In genomic region chr6:18363746-18364145, GRCh38 we compare ENCODE assay signal across 32 cellular contexts. TPM values are rescaled to one million over a fixed set of nuclear protein-coding genes. Genes with fewer than 3 reads are reported as not detected.
DNase-seq lines count a peak whose midpoint lies in the region; ATAC-seq, FAIRE-seq and TF ChIP-seq lines count a peak whose summit lies in the region.
"Had no signal": no experiment of that assay in that cellular context is flagged by ENCODE, and none has a peak within 500 bp of the region (broad histone marks: within the 10 kb centered on the region; RNA-seq: fewer than 3 reads in every experiment).

No MANE protein-coding gene starts in this region.

- H3K79me2 ChIP-seq in endothelial cell of umbilical vein (ENCODE audit: control insufficient read depth, insufficient read depth, low read length) (no peaks in the 10 kb centered on the region), neural progenitor cell (ENCODE audit: low read depth) (no peaks in the 10 kb centered on the region)

- H3K4me1 Mint-ChIP-seq in neural progenitor cell, result peaks cover 9% of the 10 kb centered on the region

- peaks cover 14% of the 10 kb centered on the region for H3K9me3 Mint-ChIP-seq in neural progenitor cell
- H3K9me3 Mint-ChIP-seq: CD8-positive, alpha-beta T cell had no signal

- no peaks in the 10 kb centered on the region for H4K20me1 ChIP-seq in endothelial cell of umbilical vein (replicated peaks; ENCODE audit: control insufficient read depth, extremely low read depth, insufficient read depth, low read length)
- no peaks in the 10 kb centered on the region for H4K20me1 ChIP-seq in neural progenitor cell (ENCODE audit: low read depth)

- H3K27me3 ChIP-seq in endothelial cell of umbilical vein (ENCODE audit: control insufficient read depth in 2 of 2, insufficient read depth in 2 of 2, low read length in 2 of 2), result no peaks in the 10 kb centered on the region
- H3K27me3 ChIP-seq in neural progenitor cell, result no peaks in the 10 kb centered on the region
- no peaks in the 10 kb centered on the region for H3K27me3 ChIP-seq in thyroid gland
- no peaks in the 10 kb centered on the region for H3K27me3 ChIP-seq in foreskin keratinocyte
- H3K27me3 ChIP-seq: MG63, SJCRH30 had no signal

- H3K4me2 ChIP-seq in endothelial cell of umbilical vein (ENCODE audit: insufficient read depth, low read length) (peak overlapping the region; percentile 39), neural progenitor cell (no peak overlapping the region)
- H3K4me2 ChIP-seq: PC-9 had no signal

- H3K27me3 Mint-ChIP-seq in neural progenitor cell (ENCODE audit: insufficient read depth, low read depth), result no peaks in the 10 kb centered on the region
- H3K27me3 Mint-ChIP-seq: B cell had no signal

- no TSS peak for BruUV-seq in endothelial cell of umbilical vein (replicated peaks; lab: Mats Ljungman, UMichigan)

- no peaks in the 10 kb centered on the region for H3F3A ChIP-seq in neural progenitor cell (ENCODE audit: low read depth)

- POLR2A ChIA-PET in endothelial cell of umbilical vein (lab: Charles Lee), result no interaction called here

- no peaks in the 10 kb centered on the region for H3K9me1 ChIP-seq in endothelial cell of umbilical vein (replicated peaks; ENCODE audit: control insufficient read depth, extremely low read depth, insufficient read depth, low read length)

- H2AFZ ChIP-seq in endothelial cell of umbilical vein (ENCODE audit: low read depth, low read length), result peak overlapping the region; percentile 54
- no peak overlapping the region for H2AFZ ChIP-seq in neural progenitor cell (replicated peaks)
- H2AFZ ChIP-seq: GM23248, PC-9 had no signal

- WGBS in thyroid gland, 2 donors, result 88 to 89% methylated on average over 5 of the region's 5 CpGs

- no peaks in the 10 kb centered on the region for H3K36me3 ChIP-seq in endothelial cell of umbilical vein (ENCODE audit: control insufficient read depth in 2 of 2, extremely low read depth in 1 of 2, insufficient read depth in 2 of 2, low read length in 2 of 2)
- no peaks in the 10 kb centered on the region for H3K36me3 ChIP-seq in neural progenitor cell
- H3K36me3 ChIP-seq in thyroid gland, result no peaks in the 10 kb centered on the region
- H3K36me3 ChIP-seq: MG63, SJCRH30 had no signal

- no peak overlapping the region for H3K9ac ChIP-seq in endothelial cell of umbilical vein (replicated peaks; ENCODE audit: extremely low read depth, insufficient read depth, low read length)
- no peak overlapping the region for H3K9ac ChIP-seq in neural progenitor cell
- H3K9ac ChIP-seq: GM23248 had no signal

- no peak for TF ChIP-seq POLR2A in endothelial cell of umbilical vein (IDR thresholded peaks at IDR 0.05; ENCODE audit: low read depth, low read length)
- TF ChIP-seq POLR2A in thyroid gland (IDR thresholded peaks at IDR 0.05), result no peak

- CTCF ChIA-PET in endothelial cell of umbilical vein (lab: Charles Lee), result interaction anchor here (1.3 to 1.4 kb wide), 2 partner anchors 15 to 140 kb away, joined by 3 read pairs; no protein-coding TSS in a partner anchor

- peaks cover 2% of the 10 kb centered on the region for H3K36me3 Mint-ChIP-seq in neural progenitor cell
- H3K36me3 Mint-ChIP-seq: CD8-positive, alpha-beta T cell had no signal

- H3K27ac Mint-ChIP-seq in neural progenitor cell, result no peak overlapping the region
- H3K27ac Mint-ChIP-seq: B cell; CD8-positive, alpha-beta T cell had no signal

- H3K27ac ChIP-seq in endothelial cell of umbilical vein (ENCODE audit: insufficient read depth, low read depth, low read length) (peak overlapping the region; percentile 39), neural progenitor cell (no peak overlapping the region), thyroid gland (peak overlapping the region; percentile 63 to 83 (median 77)), foreskin keratinocyte (no peak overlapping the region)
- H3K27ac ChIP-seq: C4-2B, GM23248, PC-9, SJCRH30 had no signal

- no peak overlapping the region for H3K4me3 Mint-ChIP-seq in neural progenitor cell
- H3K4me3 Mint-ChIP-seq: B cell; CD8-positive, alpha-beta T cell had no signal

- FAIRE-seq in endothelial cell of umbilical vein (lab: Jason Lieb, UNC), result peak; percentile 85
- FAIRE-seq: GM12878 had no signal

- H3K4me1 ChIP-seq in endothelial cell of umbilical vein (ENCODE audit: control insufficient read depth, extremely low read depth, insufficient read depth, low read length), result peaks cover 32% of the 10 kb centered on the region
- H3K4me1 ChIP-seq in neural progenitor cell, result peaks cover 4% of the 10 kb centered on the region
- peaks cover 29 to 31% of the 10 kb centered on the region in 2 donors for H3K4me1 ChIP-seq in thyroid gland
- H3K4me1 ChIP-seq in foreskin keratinocyte, result peaks cover 8% of the 10 kb centered on the region
- H3K4me1 ChIP-seq: Caco-2, SJCRH30 had no signal

- DNase-seq in astrocyte of the hippocampus (ENCODE audit: low read depth, low spot score) (peak; percentile 9), endothelial cell of umbilical vein (ENCODE audit: low read depth, low spot score) (peak; percentile 69), neural progenitor cell (ENCODE audit: low spot score) (peak; percentile 11), thyroid gland (no peak), foreskin keratinocyte (no peak)
- DNase-seq: Caco-2; CD8-positive, alpha-beta T cell; DMS 273 treated with DMSO at 0.1 percent for 48 hours; DMS79; EL; GDM1; GM23248; H7; KBM-7; MG63; NCI-H1105 treated with DMSO at 0.1 percent for 48 hours; NCI-H146; NCI-H1930; NCI-H2107; NCI-H524; NCI-H774; NK-92 treated with Interleukin-12 subunit alpha and Interleukin-12 subunit beta, amount 100 ng/mL, for 24 hours; PC-9; SJCRH30 had no signal

- no peaks in the 10 kb centered on the region for H3K9me3 ChIP-seq in endothelial cell of umbilical vein (replicated peaks; ENCODE audit: control insufficient read depth, insufficient read depth, low read length)
- no peaks in the 10 kb centered on the region for H3K9me3 ChIP-seq in neural progenitor cell (ENCODE audit: low read depth)
- no peaks in the 10 kb centered on the region for H3K9me3 ChIP-seq in thyroid gland
- H3K9me3 ChIP-seq: Caco-2, MG63, SJCRH30 had no signal

- intact Hi-C loops in endothelial cell of umbilical vein (cut with micrococcal nuclease) (loop anchor here (1.0 to 2.0 kb wide), 2 partner anchors 8 to 17 kb away; no protein-coding TSS in a partner anchor), thyroid gland (cut with DNase I) (no loop called here)

- dilution Hi-C loops in endothelial cell of umbilical vein (cut with MboI; ENCODE audit: extremely low pct_ligation_motif_present, low sequenced_read_pairs), result no loop called here

- no peak overlapping the region for H3K4me3 ChIP-seq in endothelial cell of umbilical vein (replicated peaks in 1 of 3; ENCODE audit: insufficient read depth in 1 of 3, low read depth in 1 of 3, low read length in 3 of 3)
- H3K4me3 ChIP-seq in neural progenitor cell, result no peak overlapping the region
- no peak overlapping the region for H3K4me3 ChIP-seq in thyroid gland (replicated peaks in 1 of 3)
- H3K4me3 ChIP-seq: GM12878, GM23248, MG63, PC-9, SJCRH30 had no signal

- TF ChIP-seq CTCF in endothelial cell of umbilical vein (IDR thresholded peaks at IDR 0.05; ENCODE audit: extremely low read depth in 1 of 2, insufficient read depth in 1 of 2, low read depth in 1 of 2, low read length in 2 of 2) (no peak), neural progenitor cell (IDR thresholded peaks at IDR 0.05) (no peak), thyroid gland (IDR thresholded peaks at IDR 0.05) (no peak), foreskin keratinocyte (conservative IDR thresholded peaks at IDR 0.05) (no peak)

- ATAC-seq in HG02852 (IDR thresholded peaks at IDR 0.05; ENCODE audit: unreplicated experiment) (no peak), foreskin keratinocyte (no peak), GM21529 (IDR thresholded peaks at IDR 0.05; ENCODE audit: unreplicated experiment) (no peak)
- ATAC-seq: CD8-positive, alpha-beta T cell; GM12878; Right ventricle myocardium inferior; SK-N-SH treated with all-trans-retinoic acid at 6 μM for 48 hours had no signal

TF ChIP-seq in endothelial cell of umbilical vein, 7 proteins besides CTCF, POLR2A, EP300 and RAD21:
- TF ChIP-seq POLR2AphosphoS5 (IDR thresholded peaks at IDR 0.05; ENCODE audit: insufficient read depth, low read depth, low read length), result peak; percentile 32
- peak; percentile 6 for TF ChIP-seq FOS (IDR thresholded peaks at IDR 0.05; ENCODE audit: borderline replicate concordance, insufficient read depth, low read length)
- TF ChIP-seq MYC (IDR thresholded peaks at IDR 0.05; ENCODE audit: low read depth, low read length), result no peak
- no peak for TF ChIP-seq GATA2 (IDR thresholded peaks at IDR 0.05; ENCODE audit: insufficient read depth, insufficient read length, low read depth, low read length)
- no peak for TF ChIP-seq JUN (IDR thresholded peaks at IDR 0.05; ENCODE audit: borderline replicate concordance, insufficient read depth, insufficient read length, low read depth)
- TF ChIP-seq EZH2 (IDR thresholded peaks at IDR 0.05; ENCODE audit: borderline replicate concordance, low read depth, low read length, severe bottlenecking), result no peak
- TF ChIP-seq, protein P1, sequence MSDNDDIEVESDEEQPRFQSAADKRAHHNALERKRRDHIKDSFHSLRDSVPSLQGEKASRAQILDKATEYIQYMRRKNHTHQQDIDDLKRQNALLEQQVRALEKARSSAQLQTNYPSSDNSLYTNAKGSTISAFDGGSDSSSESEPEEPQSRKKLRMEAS (IDR thresholded peaks at IDR 0.05; ENCODE audit: insufficient read depth, insufficient read length), result no peak
TF ChIP-seq in endothelial cell of umbilical vein: peak in this region for 2.

RNA-seq across cellular contexts. Expression of gene RNF144B, which starts 23.4 kb away (rescaled TPM):
- total RNA-seq in endothelial cell of umbilical vein (78.3 and 97.3 TPM in 2 replicates), neural progenitor cell (ENCODE audit: low replicate concordance) (0.15 and 0.75 TPM in 2 replicates), thyroid gland (100 to 1,000 TPM in 2 of 4 donors, 10 to 100 TPM in 2; 67.3 to 143 (median 114) TPM), foreskin keratinocyte (17.5 and 18.0 TPM in 2 replicates)
- polyA plus RNA-seq in endothelial cell of umbilical vein (14.3 and 18.1 TPM in 2 replicates), foreskin keratinocyte (5.7 and 6.7 TPM in 2 replicates)
- 16.1 and 17.8 TPM in 2 replicates for polyA plus RNA-seq in endothelial cell of umbilical vein (2011; cell fraction: cytosol; rRNA removed)
- polyA plus RNA-seq in endothelial cell of umbilical vein (2011; cell fraction: nucleus; rRNA removed), result 26.6 and 26.9 TPM in 2 replicates
- 31.9 and 44.0 TPM in 2 replicates for polyA plus RNA-seq in endothelial cell of umbilical vein (2012)
- 56.5 and 57.1 TPM in 2 replicates for polyA minus RNA-seq in endothelial cell of umbilical vein
- polyA minus RNA-seq in endothelial cell of umbilical vein (2011; cell fraction: cytosol; rRNA and poly(A)+ RNA removed), result 2.8 TPM
- 31.2 and 46.4 TPM in 2 replicates for polyA minus RNA-seq in endothelial cell of umbilical vein (2011; cell fraction: nucleus; rRNA and poly(A)+ RNA removed)
- total RNA-seq: RPMI7951 had no signal

Comparison
In these comparisons a context has a peak if more than half of its experiments do, and no peak if none do; other contexts are left out.
1. DNase-seq: peak in astrocyte of the hippocampus (single experiment), endothelial cell of umbilical vein (single experiment) and neural progenitor cell (single experiment); none in thyroid gland (0 of 2) and foreskin keratinocyte (0 of 2).
2. H3K27ac ChIP-seq: peak in endothelial cell of umbilical vein (single experiment) and thyroid gland (3 of 3); none in neural progenitor cell (single experiment) and foreskin keratinocyte (single experiment).
3. RNA of gene RNF144B, which starts 23.4 kb away (total RNA-seq): 67.3 to 143 TPM in thyroid gland, 78.3 to 97.3 TPM in endothelial cell of umbilical vein and 17.5 to 18.0 TPM in foreskin keratinocyte; 0.15 to 0.75 TPM in neural progenitor cell; every median in the first group is over 10 times any median in the second.